In genomic region chr3:194534243-194534642, GRCh38 we compare ENCODE assay signal across 30 cellular contexts.
"Had no signal": no experiment of that assay in that cellular context is flagged by ENCODE, and none has a peak within 500 bp of the region (broad histone marks: within the 10 kb centered on the region; RNA-seq: fewer than 3 reads in every experiment).

No MANE protein-coding gene starts in this region.

- H3K4me3 Mint-ChIP-seq: natural killer cell; nephron; neural progenitor cell; stimulated activated naive B cell treated with anti-CD40 and anti-IgM and Interleukin-4, amounts not matched to agents 10 μg/mL and 1 μg/mL and 100 μg/mL, for 72 hours; stimulated activated naive CD8-positive, alpha-beta T cell treated with anti-CD3 and anti-CD28 coated beads, Interleukin-15, Interleukin-2, amounts not matched to agents 100 ng/mL and 50 ng/mL, for 24 hours had no signal

- ATAC-seq: natural killer cell; psoas muscle; right cardiac atrium; sciatic nerve; stimulated activated naive B cell treated with anti-CD40 and anti-IgM and Interleukin-4, amounts not matched to agents 10 μg/mL and 1 μg/mL and 100 μg/mL, for 72 hours had no signal

- H3K4me3 ChIP-seq: neural progenitor cell, ovary, psoas muscle, skin epidermis, smooth muscle cell, spleen, stomach, thoracic aorta, thyroid gland, tibial nerve, upper lobe of left lung, vagina had no signal

- H3K79me2 ChIP-seq: parathyroid adenoma had no signal

- H3K4me2 ChIP-seq: neural progenitor cell, smooth muscle cell had no signal

- H3K9ac ChIP-seq: neural progenitor cell, parathyroid adenoma had no signal

- H3K27ac Mint-ChIP-seq: natural killer cell; nephron; neural progenitor cell; progenitor cell of endocrine pancreas; stimulated activated naive B cell treated with anti-CD40 and anti-IgM and Interleukin-4, amounts not matched to agents 10 μg/mL and 1 μg/mL and 100 μg/mL, for 72 hours; stimulated activated naive CD8-positive, alpha-beta T cell treated with anti-CD3 and anti-CD28 coated beads, Interleukin-15, Interleukin-2, amounts not matched to agents 100 ng/mL and 50 ng/mL, for 24 hours had no signal

- H3K27me3 ChIP-seq: neural progenitor cell, ovary, spleen, stomach, thyroid gland, tibial nerve, upper lobe of left lung, vagina had no signal

- H3K27ac ChIP-seq: neural progenitor cell, ovary, parathyroid adenoma, psoas muscle, skin epidermis, spleen, stomach, thoracic aorta, tibial nerve, upper lobe of left lung, vagina had no signal

- H3K4me1 Mint-ChIP-seq: natural killer cell; neural progenitor cell; stimulated activated naive B cell treated with anti-CD40 and anti-IgM and Interleukin-4, amounts not matched to agents 10 μg/mL and 1 μg/mL and 100 μg/mL, for 72 hours had no signal

- FAIRE-seq: urothelium cell line had no signal

- H3K9me3 ChIP-seq: ovary, thyroid gland, vagina had no signal

- H2AFZ ChIP-seq: neural progenitor cell, parathyroid adenoma had no signal

- DNase-seq: natural killer cell; occipital lobe; ovary; posterior cingulate gyrus; psoas muscle; right cardiac atrium; spleen; stimulated activated CD4-positive, alpha-beta T cell treated with anti-CD3 and anti-CD28 coated beads, Interleukin-12 subunit alpha, Interleukin-12 subunit beta, amount 100 ng/mL, for 4 hours; stimulated activated CD4-positive, alpha-beta T cell treated with anti-CD3 and anti-CD28 coated beads, Interleukin-1b, Interleukin-23, amount 100 ng/mL, for 48 hours; stimulated activated CD4-positive, alpha-beta T cell treated with anti-CD3 and anti-CD28 coated beads, Interleukin-4, amount 100 ng/mL, for 1 hour; stimulated activated CD4-positive, alpha-beta T cell treated with anti-CD3 and anti-CD28 coated beads, Interleukin-4, amount 100 ng/mL, for 4 hours; stimulated activated CD8-positive, alpha-beta memory T cell treated with anti-CD3 and anti-CD28 coated beads, Interleukin-4, amount 100 ng/mL, for 48 hours; stimulated activated naive B cell treated with anti-CD40 and anti-IgM and Interleukin-4, amounts not matched to agents 10 μg/mL and 1 μg/mL and 100 μg/mL, for 72 hours; stimulated activated naive CD4-positive, alpha-beta T cell treated with Interleukin-2 at 50 U/mL for 16 hours; stomach; thyroid gland; trophoblast cell; upper lobe of left lung had no signal

- H3K36me3 ChIP-seq: neural progenitor cell, ovary, spleen, stomach, thoracic aorta, thyroid gland, tibial nerve, upper lobe of left lung, vagina had no signal

- H3K4me1 ChIP-seq: neural progenitor cell had no signal

- H3K9me3 Mint-ChIP-seq: natural killer cell had no signal
